In the genomic region with DNA sequence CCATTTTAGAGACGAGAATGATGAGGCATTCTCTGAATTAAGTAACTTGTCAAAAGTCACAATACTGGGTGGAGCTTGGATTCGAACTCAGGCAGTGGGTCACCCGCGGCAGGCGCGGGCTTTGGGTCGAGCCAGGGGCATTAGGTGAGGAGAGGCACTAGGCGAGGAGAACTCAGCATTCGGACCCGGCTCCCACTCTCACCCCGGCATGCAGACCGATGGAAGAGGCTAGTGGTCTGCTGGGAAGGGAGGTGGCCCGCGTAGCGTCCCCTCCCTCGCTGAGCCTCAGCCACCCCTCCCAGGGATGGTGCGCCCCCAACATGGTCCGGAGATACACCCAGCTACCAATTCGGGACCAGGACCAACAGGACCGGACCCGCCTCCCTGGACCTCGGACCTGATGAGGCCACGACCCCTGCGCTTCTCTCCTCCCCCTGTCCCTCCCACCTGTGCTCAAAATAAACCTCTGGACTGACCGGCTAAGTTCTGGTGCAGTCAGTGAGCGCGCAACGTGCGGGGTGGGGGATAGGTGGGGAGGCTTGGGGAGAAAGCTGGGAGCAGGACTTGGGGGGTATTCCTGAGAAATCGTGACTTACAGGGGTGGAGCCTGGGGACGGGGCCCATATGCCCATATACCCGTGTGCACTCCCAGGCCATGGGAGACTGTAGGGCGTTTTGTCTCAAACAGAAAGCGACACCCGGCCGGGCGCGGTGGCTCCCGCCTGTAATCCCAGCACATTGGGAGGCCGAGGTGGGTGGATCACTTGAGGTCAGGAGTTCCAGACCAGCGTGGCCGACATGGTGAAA, we compare ENCODE assay signal across 12 cellular contexts. TPM values are rescaled to one million over a fixed set of nuclear protein-coding genes. Genes with fewer than 3 reads are reported as not detected.
DNase-seq lines count a peak whose midpoint lies in the region; ATAC-seq, FAIRE-seq and TF ChIP-seq lines count a peak whose summit lies in the region.
"Had no signal": no experiment of that assay in that cellular context is flagged by ENCODE, and none has a peak within 500 bp of the region (broad histone marks: within the 10 kb centered on the region; RNA-seq: fewer than 3 reads in every experiment).

No MANE protein-coding gene starts in this region.

- no peak overlapping the region for H3K23ac ChIP-seq in H9 (ENCODE audit: insufficient read length, low read depth, low read length)

- no CpG with 5 or more reads among the region's 42 CpGs for WGBS in H9 (ENCODE audit: extremely low coverage, insufficient read length, low lambda C conversion rate)

- H3K4me1 Mint-ChIP-seq in CD4-positive, CD25-positive, alpha-beta regulatory T cell = peaks cover 0 to 56% (median 20%) of the 10 kb centered on the region in 4 donors
- peaks cover 20 to 27% of the 10 kb centered on the region in 2 experiments for H3K4me1 Mint-ChIP-seq in H9
- H3K4me1 Mint-ChIP-seq in activated T-helper 2 cell treated with anti-CD3 and anti-CD28 coated beads, Interferon-gamma antibody, Interleukin-2, Interleukin-4, amounts not matched to agents 10 μg/mL and 5 μg/mL and 100 μg/mL, durations not matched to agents 14 hours and 24 hours and 36 hours (ENCODE audit: low read depth) = peaks cover 15% of the 10 kb centered on the region
- H3K4me1 Mint-ChIP-seq in naive thymus-derived CD8-positive, alpha-beta T cell = peaks cover 18 to 50% (median 46%) of the 10 kb centered on the region in 4 donors

- no peak overlapping the region for H2BK12ac ChIP-seq in H9 (ENCODE audit: insufficient read length, low read depth, low read length)

- H3K79me2 ChIP-seq in H9 (ENCODE audit: insufficient read depth, low read length) = no peaks in the 10 kb centered on the region

- H3K27ac ChIP-seq in CD4-positive, CD25-positive, alpha-beta regulatory T cell (ENCODE audit: insufficient read depth, low read length, poor library complexity, severe bottlenecking) = no peak overlapping the region
- H3K27ac ChIP-seq in H9 (ENCODE audit: insufficient read length, low read depth, low read length) = no peak overlapping the region

- TF ChIP-seq CTCF in H9 (conservative IDR thresholded peaks at IDR 0.05) = no peak

- no peak overlapping the region for H3K4ac ChIP-seq in H9 (ENCODE audit: low read depth, low read length)

- no peak overlapping the region for H2BK5ac ChIP-seq in H9 (ENCODE audit: insufficient read length, low read length)

- no peak overlapping the region for H2AK5ac ChIP-seq in H9 (ENCODE audit: insufficient read length, low read length)

- TF ChIP-seq POLR2A in GM12891 (IDR thresholded peaks at IDR 0.05; ENCODE audit: low read depth, low read length) = no peak

- H3K23me2 ChIP-seq in H9 (ENCODE audit: insufficient read length, low read depth, low read length, poor library complexity, severe bottlenecking) = peaks cover 17% of the 10 kb centered on the region

- CTCF ChIA-PET in HEK293T (lab: Yijun Ruan, JAX) = interaction anchor here (2.9 kb wide), 1 partner anchor 50 kb away, joined by 19 read pairs; no protein-coding TSS in a partner anchor

- no peak overlapping the region for H2AFZ ChIP-seq in H9 (ENCODE audit: low read length)

- H3K9me3 Mint-ChIP-seq in CD4-positive, CD25-positive, alpha-beta regulatory T cell = peaks cover 0 to 2% (median 0%) of the 10 kb centered on the region in 7 donors
- no peaks in the 10 kb centered on the region; a peak in 1 of 5 replicates for H3K9me3 Mint-ChIP-seq in H9
- no peaks in the 10 kb centered on the region for H3K9me3 Mint-ChIP-seq in activated T-helper 2 cell treated with anti-CD3 and anti-CD28 coated beads, Interferon-gamma antibody, Interleukin-2, Interleukin-4, amounts not matched to agents 10 μg/mL and 5 μg/mL and 100 μg/mL, durations not matched to agents 14 hours and 24 hours and 36 hours
- no peaks in the 10 kb centered on the region for H3K9me3 Mint-ChIP-seq in naive thymus-derived CD8-positive, alpha-beta T cell

- intact Hi-C loops in activated T-helper 2 cell treated with anti-CD3 and anti-CD28 coated beads, Interferon-gamma antibody, Interleukin-2, Interleukin-4, amounts not matched to agents 10 μg/mL and 5 μg/mL and 100 μg/mL, durations not matched to agents 14 hours and 24 hours and 36 hours (cut with micrococcal nuclease) = no loop called here

- H3K36me3 ChIP-seq in CD4-positive, CD25-positive, alpha-beta regulatory T cell (ENCODE audit: control insufficient read depth, insufficient read depth, low read length) = no peaks in the 10 kb centered on the region

- no peak overlapping the region for H4K8ac ChIP-seq in H9 (replicated peaks; ENCODE audit: insufficient read length, low read depth, low read length)

- no peak overlapping the region for H3T11ph ChIP-seq in H9 (ENCODE audit: low read length)

- no peaks in the 10 kb centered on the region for H3K9me3 ChIP-seq in CD4-positive, CD25-positive, alpha-beta regulatory T cell (ENCODE audit: control insufficient read depth in 2 of 2, low read length in 2 of 2)
- no peaks in the 10 kb centered on the region for H3K9me3 ChIP-seq in H9 (ENCODE audit: control insufficient read depth, low read depth, low read length)

- POLR2A ChIA-PET in naive thymus-derived CD8-positive, alpha-beta T cell (lab: Charles Lee) = interaction anchor here (0.7 to 7.5 kb wide), 6 partner anchors 10 to 56 kb away, joined by 3 to 69 read pairs (median 21); partner anchors contain the start of genes MAP2K7 and TIMM44
- POLR2A ChIA-PET in HEK293T (lab: Yijun Ruan, JAX) = interaction anchor here (1.0 to 3.3 kb wide), 7 partner anchors 9 to 50 kb away, joined by 3 to 30 read pairs (median 4); partner anchors contain the start of genes MAP2K7 and TIMM44

- H3K14ac ChIP-seq in H9 (ENCODE audit: insufficient read depth, low read length) = no peak overlapping the region

- peaks cover 43% of the 10 kb centered on the region for H3K27me3 Mint-ChIP-seq in CD4-positive, CD25-positive, alpha-beta regulatory T cell
- peaks cover 53% of the 10 kb centered on the region for H3K27me3 Mint-ChIP-seq in H9 (ENCODE audit: low read depth)
- H3K27me3 Mint-ChIP-seq in activated T-helper 2 cell treated with anti-CD3 and anti-CD28 coated beads, Interferon-gamma antibody, Interleukin-2, Interleukin-4, amounts not matched to agents 10 μg/mL and 5 μg/mL and 100 μg/mL, durations not matched to agents 14 hours and 24 hours and 36 hours (ENCODE audit: low read depth) = peaks cover 26% of the 10 kb centered on the region
- H3K27me3 Mint-ChIP-seq in naive thymus-derived CD8-positive, alpha-beta T cell = peaks cover 11 to 39% (median 18%) of the 10 kb centered on the region in 5 donors

- H3K18ac ChIP-seq in H9 (ENCODE audit: insufficient read length, low read depth, low read length) = no peak overlapping the region

- no peak overlapping the region for H4K91ac ChIP-seq in H9 (ENCODE audit: insufficient read length, low read depth, low read length)

- no peak for DNase-seq in CD4-positive, CD25-positive, alpha-beta regulatory T cell
- DNase-seq in H9 (no peak), NCI-H1436 (lab: John Stamatoyannopoulos, UW) (no peak), HEK293T (ENCODE audit: extremely low spot score) (no peak), GM12891 (ENCODE audit: insufficient read length, low spot score) (no peak)
- DNase-seq in activated T-helper 2 cell treated with anti-CD3 and anti-CD28 coated beads, Interferon-gamma antibody, Interleukin-2, Interleukin-4, amounts not matched to agents 10 μg/mL and 5 μg/mL and 100 μg/mL, durations not matched to agents 14 hours and 24 hours and 36 hours (ENCODE audit: low spot score) = no peak
- no peak for DNase-seq in naive thymus-derived CD8-positive, alpha-beta T cell
- DNase-seq: activated naive CD4-positive, alpha-beta T cell treated with anti-CD3 and anti-CD28 coated beads, Interleukin-2, amount 50 U/mL, for 16 hours; T-helper 9 cell; trophoblast cell had no signal

- H4K5ac ChIP-seq in H9 (ENCODE audit: insufficient read length, low read depth, low read length) = no peak overlapping the region

- peak overlapping the region; percentile 74 for H3K4me2 ChIP-seq in H9 (ENCODE audit: insufficient read depth, insufficient read length, low read length)

- H3K56ac ChIP-seq in H9 (ENCODE audit: insufficient read length, low read depth, low read length) = no peak overlapping the region

- H3K9ac ChIP-seq in H9 (ENCODE audit: extremely low read depth, insufficient read length, low read length) = no peak overlapping the region

- peak overlapping the region in 3 of 4 donors; percentile 89 to 96 (median 96) for H3K4me3 Mint-ChIP-seq in CD4-positive, CD25-positive, alpha-beta regulatory T cell
- peak overlapping the region in 1 of 2 experiments; percentile 84; a peak in 4 of 5 replicates for H3K4me3 Mint-ChIP-seq in H9
- peak overlapping the region; percentile 82 for H3K4me3 Mint-ChIP-seq in activated T-helper 2 cell treated with anti-CD3 and anti-CD28 coated beads, Interferon-gamma antibody, Interleukin-2, Interleukin-4, amounts not matched to agents 10 μg/mL and 5 μg/mL and 100 μg/mL, durations not matched to agents 14 hours and 24 hours and 36 hours (ENCODE audit: low read depth)
- H3K4me3 Mint-ChIP-seq in naive thymus-derived CD8-positive, alpha-beta T cell = peak overlapping the region in 8 of 10 donors; percentile 60 to 95 (median 86)

- peaks cover 11% of the 10 kb centered on the region for H3K27me3 ChIP-seq in CD4-positive, CD25-positive, alpha-beta regulatory T cell (ENCODE audit: control insufficient read depth, insufficient read depth, low read length)
- peaks cover 16% of the 10 kb centered on the region; the same call in 1 of the 2 replicates for H3K27me3 ChIP-seq in H9 (ENCODE audit: insufficient read depth, low read length)

- H2BK15ac ChIP-seq in H9 (ENCODE audit: low read depth, low read length) = no peak overlapping the region

- no peak overlapping the region for H2BK20ac ChIP-seq in H9 (ENCODE audit: low read depth, low read length, poor library complexity, severe bottlenecking)

- peaks cover 51% of the 10 kb centered on the region for H3K4me1 ChIP-seq in CD4-positive, CD25-positive, alpha-beta regulatory T cell (ENCODE audit: control insufficient read depth, insufficient read depth, low read length, poor library complexity, severe bottlenecking)
- H3K4me1 ChIP-seq in H9 (ENCODE audit: insufficient read depth, low read length) = no peaks in the 10 kb centered on the region

- no peak overlapping the region for H3K27ac Mint-ChIP-seq in CD4-positive, CD25-positive, alpha-beta regulatory T cell
- H3K27ac Mint-ChIP-seq in H9 = no peak overlapping the region
- no peak overlapping the region for H3K27ac Mint-ChIP-seq in activated T-helper 2 cell treated with anti-CD3 and anti-CD28 coated beads, Interferon-gamma antibody, Interleukin-2, Interleukin-4, amounts not matched to agents 10 μg/mL and 5 μg/mL and 100 μg/mL, durations not matched to agents 14 hours and 24 hours and 36 hours
- H3K27ac Mint-ChIP-seq in naive thymus-derived CD8-positive, alpha-beta T cell = peak overlapping the region in 2 of 10 donors; percentile 33 to 58

- peaks cover 4% of the 10 kb centered on the region for H3K36me3 Mint-ChIP-seq in CD4-positive, CD25-positive, alpha-beta regulatory T cell
- peaks cover 7 to 12% (median 9%) of the 10 kb centered on the region in 3 experiments; a peak in 5 of 7 replicates for H3K36me3 Mint-ChIP-seq in H9 (ENCODE audit: insufficient read depth in 1 of 3, low read depth in 3 of 3)
- H3K36me3 Mint-ChIP-seq in activated T-helper 2 cell treated with anti-CD3 and anti-CD28 coated beads, Interferon-gamma antibody, Interleukin-2, Interleukin-4, amounts not matched to agents 10 μg/mL and 5 μg/mL and 100 μg/mL, durations not matched to agents 14 hours and 24 hours and 36 hours (ENCODE audit: low read depth) = peaks cover 6% of the 10 kb centered on the region
- peaks cover 0 to 18% (median 0%) of the 10 kb centered on the region in 3 donors for H3K36me3 Mint-ChIP-seq in naive thymus-derived CD8-positive, alpha-beta T cell

- H3K79me1 ChIP-seq in H9 (ENCODE audit: insufficient read depth, low read depth, low read length, poor library complexity, severe bottlenecking) = no peaks in the 10 kb centered on the region

- ATAC-seq in CD4-positive, CD25-positive, alpha-beta regulatory T cell (ENCODE audit: low read depth in 2 of 2) = no peak
- no peak for ATAC-seq in naive thymus-derived CD8-positive, alpha-beta T cell
- ATAC-seq in HG03565 (IDR thresholded peaks at IDR 0.05; ENCODE audit: unreplicated experiment) = no peak

- no peak for FAIRE-seq in GM12891 (lab: Jason Lieb, UNC)

- no peak overlapping the region for H3K4me3 ChIP-seq in CD4-positive, CD25-positive, alpha-beta regulatory T cell (ENCODE audit: low read depth, low read length)

- no peaks in the 10 kb centered on the region for H4K20me1 ChIP-seq in H9 (ENCODE audit: control insufficient read depth, insufficient read depth, insufficient read length)

- H2BK120ac ChIP-seq in H9 (ENCODE audit: low read depth, low read length, poor library complexity, severe bottlenecking) = no peak overlapping the region

RNA-seq across cellular contexts. Expression of gene SNAPC2, which starts 1.3 kb away (rescaled TPM):
- total RNA-seq in CD4-positive, CD25-positive, alpha-beta regulatory T cell = 12.1 TPM
- polyA plus RNA-seq in CD4-positive, CD25-positive, alpha-beta regulatory T cell = 10 to 100 TPM; 14.3 to 22.1 (median 17.2) TPM
- 17.1 and 17.8 TPM in 2 replicates for total RNA-seq in H9 (2021)
- total RNA-seq in activated T-helper 2 cell treated with anti-CD3 and anti-CD28 coated beads, Interferon-gamma antibody, Interleukin-2, Interleukin-4, amounts not matched to agents 10 μg/mL and 5 μg/mL and 100 μg/mL, durations not matched to agents 14 hours and 24 hours and 36 hours = 18.4 and 19.5 TPM in 2 replicates
- 10 to 100 TPM; 14.3 to 14.8 TPM for total RNA-seq in naive thymus-derived CD8-positive, alpha-beta T cell
- 10 to 100 TPM; 11.4 to 19.9 (median 12.8) TPM for polyA plus RNA-seq in naive thymus-derived CD8-positive, alpha-beta T cell
- polyA plus RNA-seq in GM12891 (2012; ENCODE audit: low read depth, missing spikeins) = 11.2 TPM

RNA-seq across cellular contexts. Expression of gene TGFBR3L, which starts 4.2 kb away (rescaled TPM):
- total RNA-seq in CD4-positive, CD25-positive, alpha-beta regulatory T cell = 1.1 TPM
- polyA plus RNA-seq in CD4-positive, CD25-positive, alpha-beta regulatory T cell = not detected
- total RNA-seq in H9 (2021) = 5.5 and 6.5 TPM in 2 replicates
- 6.3 TPM in 2 replicates for total RNA-seq in activated T-helper 2 cell treated with anti-CD3 and anti-CD28 coated beads, Interferon-gamma antibody, Interleukin-2, Interleukin-4, amounts not matched to agents 10 μg/mL and 5 μg/mL and 100 μg/mL, durations not matched to agents 14 hours and 24 hours and 36 hours
- total RNA-seq in naive thymus-derived CD8-positive, alpha-beta T cell = under 1 TPM; 0.41 to 0.57 TPM
- polyA plus RNA-seq in naive thymus-derived CD8-positive, alpha-beta T cell = under 1 TPM in 1 of 3 donors, not detected in 2; 0.60 TPM
- 0.36 TPM for polyA plus RNA-seq in GM12891 (2012; ENCODE audit: low read depth, missing spikeins)
- polyA plus RNA-seq: neural cell had no signal

RNA-seq across cellular contexts. Expression of gene CTXN1, which starts 7.1 kb away (rescaled TPM):
- not detected for total RNA-seq in CD4-positive, CD25-positive, alpha-beta regulatory T cell
- not detected for polyA plus RNA-seq in CD4-positive, CD25-positive, alpha-beta regulatory T cell
- 22.7 and 24.5 TPM in 2 replicates for total RNA-seq in H9 (2021)
- total RNA-seq in activated T-helper 2 cell treated with anti-CD3 and anti-CD28 coated beads, Interferon-gamma antibody, Interleukin-2, Interleukin-4, amounts not matched to agents 10 μg/mL and 5 μg/mL and 100 μg/mL, durations not matched to agents 14 hours and 24 hours and 36 hours = 0.50 and 0.53 TPM in 2 replicates
- not detected for total RNA-seq in naive thymus-derived CD8-positive, alpha-beta T cell
- not detected for polyA plus RNA-seq in naive thymus-derived CD8-positive, alpha-beta T cell
- 0.56 TPM for polyA plus RNA-seq in GM12891 (2012; ENCODE audit: low read depth, missing spikeins)

RNA-seq across cellular contexts. Expression of gene MAP2K7, which starts 15.1 kb away (rescaled TPM):
- 93.4 TPM for total RNA-seq in CD4-positive, CD25-positive, alpha-beta regulatory T cell
- polyA plus RNA-seq in CD4-positive, CD25-positive, alpha-beta regulatory T cell = 1 to 10 TPM; 1.7 to 3.7 (median 2.6) TPM
- total RNA-seq in H9 (2021) = 47.2 and 48.1 TPM in 2 replicates
- total RNA-seq in activated T-helper 2 cell treated with anti-CD3 and anti-CD28 coated beads, Interferon-gamma antibody, Interleukin-2, Interleukin-4, amounts not matched to agents 10 μg/mL and 5 μg/mL and 100 μg/mL, durations not matched to agents 14 hours and 24 hours and 36 hours = 43.0 and 44.6 TPM in 2 replicates
- total RNA-seq in naive thymus-derived CD8-positive, alpha-beta T cell = 10 to 100 TPM; 85.7 to 86.9 TPM
- 1 to 10 TPM; 1.8 to 5.1 (median 2.3) TPM for polyA plus RNA-seq in naive thymus-derived CD8-positive, alpha-beta T cell
- 18.3 TPM for polyA plus RNA-seq in GM12891 (2012; ENCODE audit: low read depth, missing spikeins)

RNA-seq across cellular contexts. Expression of gene TIMM44, which starts 24.6 kb away (rescaled TPM):
- 72.5 TPM for total RNA-seq in CD4-positive, CD25-positive, alpha-beta regulatory T cell
- 10 to 100 TPM; 14.0 to 16.5 (median 15.0) TPM for polyA plus RNA-seq in CD4-positive, CD25-positive, alpha-beta regulatory T cell
- total RNA-seq in H9 (2021) = 114 and 122 TPM in 2 replicates
- total RNA-seq in activated T-helper 2 cell treated with anti-CD3 and anti-CD28 coated beads, Interferon-gamma antibody, Interleukin-2, Interleukin-4, amounts not matched to agents 10 μg/mL and 5 μg/mL and 100 μg/mL, durations not matched to agents 14 hours and 24 hours and 36 hours = 79.2 and 90.2 TPM in 2 replicates
- total RNA-seq in naive thymus-derived CD8-positive, alpha-beta T cell = 10 to 100 TPM; 83.1 to 86.9 TPM
- polyA plus RNA-seq in naive thymus-derived CD8-positive, alpha-beta T cell = 10 to 100 TPM in 2 of 3 donors, 1 to 10 TPM in 1; 9.9 to 19.7 (median 15.3) TPM
- polyA plus RNA-seq in GM12891 (2012; ENCODE audit: low read depth, missing spikeins) = 40.8 TPM

Comparison
In these comparisons a context has a peak if more than half of its experiments do, and no peak if none do; other contexts are left out.
1. RNA of gene CTXN1, which starts 7.1 kb away (total RNA-seq): 22.7 to 24.5 TPM in H9; 0.50 to 0.53 TPM in activated T-helper 2 cell treated with anti-CD3 and anti-CD28 coated beads, Interferon-gamma antibody, Interleukin-2, Interleukin-4, amounts not matched to agents 10 μg/mL and 5 μg/mL and 100 μg/mL, durations not matched to agents 14 hours and 24 hours and 36 hours, not detected in CD4-positive, CD25-positive, alpha-beta regulatory T cell (single experiment) and not detected in naive thymus-derived CD8-positive, alpha-beta T cell; every median in the first group is over 10 times any median in the second.